In genomic region chr6:158498362-158498761, GRCh38 we compare ENCODE assay signal across 24 cellular contexts.
"Had no signal": no experiment of that assay in that cellular context is flagged by ENCODE, and none has a peak within 500 bp of the region (broad histone marks: within the 10 kb centered on the region; RNA-seq: fewer than 3 reads in every experiment).

No MANE protein-coding gene starts in this region.

- H3K4me3 Mint-ChIP-seq: activated CD4-positive, alpha-beta memory T cell treated with anti-CD3 and anti-CD28 coated beads, Interleukin-2, amount 10 ng/mL, durations not matched to agents 7 days and 5 days; activated CD4-positive, alpha-beta T cell treated with anti-CD3 and anti-CD28 coated beads for 36 hours; activated CD4-positive, alpha-beta T cell treated with anti-CD3 and anti-CD28 coated beads, Interleukin-2, amount 10 ng/mL, durations not matched to agents 24 days and 14 days; activated naive CD8-positive, alpha-beta T cell; activated T-cell treated with anti-CD3 and anti-CD28 coated beads, Interleukin-2, amount 50 U/mL, for 24 hours; activated T-helper 17 cell treated with anti-CD3 and anti-CD28 coated beads, Interleukin-2, amount 50 U/mL, for 72 hours had no signal

- H3K4me1 ChIP-seq: gastroesophageal sphincter, heart right ventricle had no signal

- H3K9me3 ChIP-seq: esophagus squamous epithelium, gastroesophageal sphincter, heart right ventricle had no signal

- H3K9me3 Mint-ChIP-seq: activated CD4-positive, alpha-beta memory T cell treated with anti-CD3 and anti-CD28 coated beads, Interleukin-2, amount 10 ng/mL, durations not matched to agents 7 days and 5 days; activated CD4-positive, alpha-beta T cell treated with anti-CD3 and anti-CD28 coated beads, Interleukin-2, amount 10 ng/mL, durations not matched to agents 24 days and 14 days; activated T-cell treated with anti-CD3 and anti-CD28 coated beads, Interleukin-2, amount 50 U/mL, for 24 hours; activated T-helper 17 cell treated with anti-CD3 and anti-CD28 coated beads, Interleukin-2, amount 50 U/mL, for 72 hours had no signal

- H3K27me3 Mint-ChIP-seq: activated CD4-positive, alpha-beta memory T cell treated with anti-CD3 and anti-CD28 coated beads, Interleukin-2, amount 10 ng/mL, durations not matched to agents 7 days and 5 days; activated CD4-positive, alpha-beta T cell treated with anti-CD3 and anti-CD28 coated beads for 36 hours; activated CD4-positive, alpha-beta T cell treated with anti-CD3 and anti-CD28 coated beads, Interleukin-2, amount 10 ng/mL, durations not matched to agents 24 days and 14 days; activated naive CD8-positive, alpha-beta T cell; activated T-cell treated with anti-CD3 and anti-CD28 coated beads, Interleukin-2, amount 50 U/mL, for 24 hours; activated T-helper 17 cell treated with anti-CD3 and anti-CD28 coated beads, Interleukin-2, amount 50 U/mL, for 72 hours had no signal

- H3K27me3 ChIP-seq: brain microvascular endothelial cell, esophagus squamous epithelium, gastroesophageal sphincter, heart right ventricle had no signal

- H3K27ac Mint-ChIP-seq: activated CD4-positive, alpha-beta memory T cell treated with anti-CD3 and anti-CD28 coated beads, Interleukin-2, amount 10 ng/mL, durations not matched to agents 7 days and 5 days; activated CD4-positive, alpha-beta T cell treated with anti-CD3 and anti-CD28 coated beads for 36 hours; activated CD4-positive, alpha-beta T cell treated with anti-CD3 and anti-CD28 coated beads, Interleukin-2, amount 10 ng/mL, durations not matched to agents 24 days and 14 days; activated T-cell treated with anti-CD3 and anti-CD28 coated beads, Interleukin-2, amount 50 U/mL, for 24 hours had no signal

- H3K27ac ChIP-seq: brain microvascular endothelial cell, epithelial cell of prostate, esophagus squamous epithelium, gastroesophageal sphincter, heart right ventricle had no signal

- H3K4me1 Mint-ChIP-seq: activated CD4-positive, alpha-beta memory T cell treated with anti-CD3 and anti-CD28 coated beads, Interleukin-2, amount 10 ng/mL, durations not matched to agents 7 days and 5 days; activated CD4-positive, alpha-beta T cell treated with anti-CD3 and anti-CD28 coated beads for 36 hours; activated CD4-positive, alpha-beta T cell treated with anti-CD3 and anti-CD28 coated beads, Interleukin-2, amount 10 ng/mL, durations not matched to agents 24 days and 14 days; activated T-helper 17 cell treated with anti-CD3 and anti-CD28 coated beads, Interleukin-2, amount 50 U/mL, for 72 hours had no signal

- ATAC-seq: activated CD4-positive, alpha-beta T cell treated with anti-CD3 and anti-CD28 coated beads for 36 hours; activated T-helper 17 cell treated with anti-CD3 and anti-CD28 coated beads, Interleukin-2, amount 50 U/mL, for 72 hours; gastroesophageal sphincter; heart right ventricle had no signal

- H3K4me3 ChIP-seq: esophagus squamous epithelium, gastroesophageal sphincter, heart right ventricle had no signal

- DNase-seq: activated CD4-positive, alpha-beta memory T cell treated with anti-CD3 and anti-CD28 coated beads, Interleukin-2, amount 10 ng/mL, durations not matched to agents 7 days and 5 days; activated CD4-positive, alpha-beta T cell treated with anti-CD3 and anti-CD28 coated beads for 36 hours; activated CD4-positive, alpha-beta T cell treated with anti-CD3 and anti-CD28 coated beads, Interleukin-2, amount 10 ng/mL, durations not matched to agents 24 days and 14 days; activated CD4-positive, alpha-beta T cell treated with anti-CD3 and anti-CD28 coated beads, Interleukin-2, amount 50 U/mL, for 4 hours; activated CD4-positive, CD25-positive, alpha-beta regulatory T cell; activated CD4-positive, CD25-positive, alpha-beta regulatory T cell treated with anti-CD3 and anti-CD28 coated beads, Interleukin-2, amount 50 U/mL, for 72 hours; activated effector memory CD4-positive, alpha-beta T cell treated with Interleukin-2 at 50 U/mL for 16 hours; activated gamma-delta T cell treated with Interleukin-2 at 50 U/mL for 16 hours; activated naive CD4-positive, alpha-beta T cell treated with anti-CD3 and anti-CD28 coated beads, Interleukin-2, amount 50 U/mL, for 16 hours; activated naive CD4-positive, alpha-beta T cell treated with Interleukin-2 at 50 U/mL for 16 hours; activated T-cell treated with anti-CD3 and anti-CD28 coated beads, Interleukin-2, amount 50 U/mL, for 24 hours; amniotic stem cell; anterior cingulate cortex; brain microvascular endothelial cell; effector CD8-positive, alpha-beta T cell; esophagus squamous epithelium; foreskin melanocyte; heart right ventricle; T-helper 1 cell; T-helper 2 cell had no signal
